23 cellular contexts compared by ENCODE assay signal in genomic region chr6:38589367-38589720, GRCh38.
"Had no signal": no experiment of that assay in that cellular context is flagged by ENCODE, and none has a peak within 500 bp of the region (broad histone marks: within the 10 kb centered on the region; RNA-seq: fewer than 3 reads in every experiment).

No MANE protein-coding gene starts in this region.

- DNase-seq: activated CD4-positive, alpha-beta T cell treated with anti-CD3 and anti-CD28 coated beads for 48 hours; activated CD4-positive, alpha-beta T cell treated with anti-CD3 and anti-CD28 coated beads, Interleukin-2, amount 50 U/mL, for 4 hours; activated CD4-positive, CD25-positive, alpha-beta regulatory T cell treated with anti-CD3 and anti-CD28 coated beads, Interleukin-2, amount 50 U/mL, for 72 hours; activated CD8-positive, alpha-beta memory T cell treated with anti-CD3 and anti-CD28 coated beads, Interleukin-2, amount 50 U/mL, for 48 hours; activated CD8-positive, alpha-beta T cell treated with anti-CD3 and anti-CD28 coated beads, Interleukin-2, amount 10 ng/mL, durations not matched to agents 7 days and 5 days; activated gamma-delta T cell treated with Interleukin-2 at 50 U/mL for 16 hours; activated naive CD4-positive, alpha-beta T cell treated with anti-CD3 and anti-CD28 coated beads, Interleukin-2, amount 10 ng/mL, durations not matched to agents 7 days and 5 days; activated T-cell treated with anti-CD3 and anti-CD28 coated beads, Interleukin-2, amount 50 U/mL, for 1 hour; aorta; MM.1S; NCI-H1105 treated with DMSO at 0.1 percent for 48 hours; NCI-H1436 treated with DMSO at 0.1 percent for 48 hours; NCI-H187; NCI-H2081; NCI-H446; NCI-H524; SIG-M5; T-helper 17 cell; T-helper 9 cell had no signal

- FAIRE-seq: bronchial epithelial cell, RCC 7860 had no signal

- H3K9me3 Mint-ChIP-seq: activated naive CD4-positive, alpha-beta T cell treated with anti-CD3 and anti-CD28 coated beads, Interleukin-2, amount 10 ng/mL, durations not matched to agents 7 days and 5 days; central memory CD8-positive, alpha-beta T cell; WTC11 had no signal

- H3K4me3 Mint-ChIP-seq: activated CD8-positive, alpha-beta T cell treated with anti-CD3 and anti-CD28 coated beads, Interleukin-2, amount 10 ng/mL, durations not matched to agents 7 days and 5 days; activated naive CD4-positive, alpha-beta T cell treated with anti-CD3 and anti-CD28 coated beads, Interleukin-2, amount 10 ng/mL, durations not matched to agents 7 days and 5 days; central memory CD8-positive, alpha-beta T cell; T-helper 17 cell; WTC11 had no signal

- H3K36me3 Mint-ChIP-seq: WTC11 had no signal

- ATAC-seq: activated CD8-positive, alpha-beta T cell treated with anti-CD3 and anti-CD28 coated beads, Interleukin-2, amount 10 ng/mL, durations not matched to agents 7 days and 5 days; T-helper 17 cell; WTC11 had no signal

- H3K4me1 Mint-ChIP-seq: activated naive CD4-positive, alpha-beta T cell treated with anti-CD3 and anti-CD28 coated beads, Interleukin-2, amount 10 ng/mL, durations not matched to agents 7 days and 5 days; central memory CD8-positive, alpha-beta T cell; T-helper 17 cell; WTC11 had no signal

- H3K27ac Mint-ChIP-seq: activated CD8-positive, alpha-beta T cell treated with anti-CD3 and anti-CD28 coated beads, Interleukin-2, amount 10 ng/mL, durations not matched to agents 7 days and 5 days; activated naive CD4-positive, alpha-beta T cell treated with anti-CD3 and anti-CD28 coated beads, Interleukin-2, amount 10 ng/mL, durations not matched to agents 7 days and 5 days; T-helper 17 cell; WTC11 had no signal

- H3K27me3 Mint-ChIP-seq: activated naive CD4-positive, alpha-beta T cell treated with anti-CD3 and anti-CD28 coated beads, Interleukin-2, amount 10 ng/mL, durations not matched to agents 7 days and 5 days; central memory CD8-positive, alpha-beta T cell; T-helper 17 cell had no signal
